ENCODE assay signal across 8 cellular contexts in genomic region chr2:118881490-118882129, GRCh38. TPM values are rescaled to one million over a fixed set of nuclear protein-coding genes. Genes with fewer than 3 reads are reported as not detected.
A peak's percentile ranks its signal among the peaks of the same experiment; 100 is the strongest.
DNase-seq lines count a peak whose midpoint lies in the region; ATAC-seq and TF ChIP-seq lines count a peak whose summit lies in the region.

No MANE protein-coding gene starts in this region.

- TF ChIP-seq CTCF in lower lobe of right lung (IDR thresholded peaks at IDR 0.05), result peak; percentile 79

- ATAC-seq in GM18909 (IDR thresholded peaks at IDR 0.05; ENCODE audit: poor library complexity, unreplicated experiment), result peak; percentile 91
- ATAC-seq in HG03103 (IDR thresholded peaks at IDR 0.05; ENCODE audit: low read depth, unreplicated experiment), result peak; percentile 79
- ATAC-seq in lower lobe of right lung, result peak; percentile 93 to 95

- H3K4me3 ChIP-seq in lower lobe of right lung, result no peak overlapping the region

- H3K36me3 ChIP-seq in lower lobe of right lung, result no peaks in the 10 kb centered on the region

- no peaks in the 10 kb centered on the region for H3K4me1 ChIP-seq in lower lobe of right lung

- peaks cover 6% of the 10 kb centered on the region for H3K27me3 ChIP-seq in lower lobe of right lung (ENCODE audit: low read depth)

- no peaks in the 10 kb centered on the region for H3K9me3 ChIP-seq in lower lobe of right lung

- DNase-seq in AML-193 (lab: John Stamatoyannopoulos, UW), result peak; percentile 57 to 62
- DNase-seq in NCI-H2227 (lab: John Stamatoyannopoulos, UW; ENCODE audit: unreplicated experiment), result peak; percentile 53
- peak; percentile 15 for DNase-seq in activated CD4-positive, CD25-positive, alpha-beta regulatory T cell treated with anti-CD3 and anti-CD28 coated beads, Interleukin-2, amount 50 U/mL, for 16 hours (ENCODE audit: low read depth, low spot score)
- DNase-seq in cerebellar cortex (ENCODE audit: low spot score), result peak; percentile 69
- no peak for DNase-seq in lower lobe of right lung
- DNase-seq in stimulated activated CD8-positive, alpha-beta memory T cell treated with anti-CD3 and anti-CD28 coated beads, Interleukin-2, amount 100 ng/mL, for 48 hours (ENCODE audit: low read depth in 2 of 2), result peak; percentile 30 to 37

- intact Hi-C loops in lower lobe of right lung (cut with DNase I), result no loop called here

- H3K27ac ChIP-seq in lower lobe of right lung, result no peak overlapping the region

RNA-seq across cellular contexts. Expression of gene EN1, which starts 34.2 kb away (rescaled TPM):
- total RNA-seq in lower lobe of right lung, result 0.15 TPM
